In genomic region chr13:23828086-23828485, GRCh38 we compare ENCODE assay signal across 27 cellular contexts.
"Had no signal": no experiment of that assay in that cellular context is flagged by ENCODE, and none has a peak within 500 bp of the region (broad histone marks: within the 10 kb centered on the region; RNA-seq: fewer than 3 reads in every experiment).

No MANE protein-coding gene starts in this region.

- H3K36me3 ChIP-seq: gastrocnemius medialis, lower lobe of right lung, ovary, sigmoid colon, thoracic aorta, transverse colon, upper lobe of right lung, uterus had no signal

- DNase-seq: effector memory CD8-positive, alpha-beta T cell; erythroblast; esophagus squamous epithelium; gastrocnemius medialis; heart left ventricle; islet precursor cell; kidney glomerular epithelial cell; left colon; left ventricle myocardium superior; lower lobe of right lung; natural killer cell; occipital lobe; ovary; posterior cingulate gyrus; psoas muscle; right cardiac atrium; sigmoid colon; spleen; stimulated activated CD4-positive, alpha-beta T cell treated with anti-CD3 and anti-CD28 coated beads, Interleukin-4, amount 100 ng/mL, for 4 hours; stimulated activated naive B cell treated with anti-CD40 and anti-IgM and Interleukin-4, amounts not matched to agents 10 μg/mL and 1 μg/mL and 100 μg/mL, for 72 hours; transverse colon; upper lobe of right lung; uterus had no signal

- H3K9me3 ChIP-seq: esophagus squamous epithelium, gastrocnemius medialis, heart left ventricle, lower lobe of right lung, ovary, psoas muscle, sigmoid colon, thoracic aorta, transverse colon, upper lobe of right lung, uterus had no signal

- H3K4me1 ChIP-seq: gastrocnemius medialis, heart left ventricle, lower lobe of right lung, psoas muscle, sigmoid colon, spleen, transverse colon, upper lobe of right lung, uterus had no signal

- H3K9me3 Mint-ChIP-seq: effector memory CD8-positive, alpha-beta T cell; natural killer cell; stimulated activated naive B cell treated with anti-CD40 and anti-IgM and Interleukin-4, amounts not matched to agents 10 μg/mL and 1 μg/mL and 100 μg/mL, for 72 hours had no signal

- H3K27ac Mint-ChIP-seq: effector memory CD8-positive, alpha-beta T cell; natural killer cell; stimulated activated naive B cell treated with anti-CD40 and anti-IgM and Interleukin-4, amounts not matched to agents 10 μg/mL and 1 μg/mL and 100 μg/mL, for 72 hours; stimulated activated naive CD8-positive, alpha-beta T cell treated with anti-CD3 and anti-CD28 coated beads, Interleukin-15, Interleukin-2, amounts not matched to agents 100 ng/mL and 50 ng/mL, for 24 hours had no signal

- H3K36me3 Mint-ChIP-seq: natural killer cell had no signal

- H3K4me3 ChIP-seq: coronary artery, esophagus squamous epithelium, gastrocnemius medialis, heart left ventricle, hepatocyte, lower lobe of right lung, ovary, psoas muscle, sigmoid colon, spleen, thoracic aorta, transverse colon, upper lobe of right lung, uterus had no signal

- ATAC-seq: effector memory CD8-positive, alpha-beta T cell; gastrocnemius medialis; heart left ventricle; left colon; left ventricle myocardium superior; lower lobe of right lung; natural killer cell; psoas muscle; right cardiac atrium; stimulated activated naive B cell treated with anti-CD40 and anti-IgM and Interleukin-4, amounts not matched to agents 10 μg/mL and 1 μg/mL and 100 μg/mL, for 72 hours; upper lobe of right lung had no signal

- H3K27ac ChIP-seq: coronary artery, esophagus squamous epithelium, gastrocnemius medialis, heart left ventricle, hepatocyte, lower lobe of right lung, ovary, psoas muscle, sigmoid colon, spleen, thoracic aorta, transverse colon, upper lobe of right lung, uterus had no signal

- H3K27me3 ChIP-seq: esophagus squamous epithelium, gastrocnemius medialis, heart left ventricle, hepatocyte, ovary, sigmoid colon, spleen, transverse colon, upper lobe of right lung, uterus had no signal
